Comparison of ENCODE assay signal across 8 cellular contexts in genomic region chr22:23402275-23403151, GRCh38.
DNase-seq lines count a peak whose midpoint lies in the region; ATAC-seq and TF ChIP-seq lines count a peak whose summit lies in the region.

No MANE protein-coding gene starts in this region.

- ATAC-seq in GM21619 (IDR thresholded peaks at IDR 0.05; ENCODE audit: unreplicated experiment) = peak; percentile 61
- no peak for ATAC-seq in GM18511 (IDR thresholded peaks at IDR 0.05; ENCODE audit: unreplicated experiment)

- H3K4me3 ChIP-seq in mesodermal cell (ENCODE audit: extremely low read depth, insufficient read depth, low read length, poor library complexity, severe bottlenecking) = peak overlapping the region; percentile 40

- intact Hi-C loops in activated CD4-positive, alpha-beta memory T cell treated with anti-CD3 and anti-CD28 coated beads for 36 hours (cut with micrococcal nuclease) = loop anchor here (5.0 kb wide), 1 partner anchor 135 kb away; no protein-coding TSS in a partner anchor

- peak overlapping the region; percentile 43 for H3K27ac ChIP-seq in mesodermal cell (ENCODE audit: low read depth, low read length, severe bottlenecking)

- H3K36me3 Mint-ChIP-seq in activated CD4-positive, alpha-beta memory T cell treated with anti-CD3 and anti-CD28 coated beads for 36 hours = no peaks in the 10 kb centered on the region
- H3K36me3 Mint-ChIP-seq in endothelial cell (ENCODE audit: low read depth, unreplicated experiment) = no peaks in the 10 kb centered on the region

- DNase-seq in CMK (ENCODE audit: low read depth) (peak; percentile 50), NCI-H1930 (lab: John Stamatoyannopoulos, UW) (peak; percentile 75 to 88), endothelial cell (ENCODE audit: low spot score) (peak; percentile 82)
- DNase-seq in activated CD4-positive, alpha-beta memory T cell treated with anti-CD3 and anti-CD28 coated beads for 36 hours = peak; percentile 67
- peak; percentile 9 to 58 (median 24) for DNase-seq in stimulated activated naive CD4-positive, alpha-beta T cell (lab: John Stamatoyannopoulos, UW)

- H3K36me3 ChIP-seq in mesodermal cell (ENCODE audit: control insufficient read depth, insufficient read depth, low read length) = peaks cover 5% of the 10 kb centered on the region

- WGBS in mesodermal cell (ENCODE audit: insufficient coverage in 2 of 2), 2 experiments = 7% methylated on average over 44 to 57 of the region's 82 CpGs

- peaks cover 2% of the 10 kb centered on the region for H3K27me3 Mint-ChIP-seq in activated CD4-positive, alpha-beta memory T cell treated with anti-CD3 and anti-CD28 coated beads for 36 hours
- H3K27me3 Mint-ChIP-seq in endothelial cell (ENCODE audit: unreplicated experiment) = no peaks in the 10 kb centered on the region

- CTCF ChIA-PET in activated CD4-positive, alpha-beta memory T cell treated with anti-CD3 and anti-CD28 coated beads for 36 hours (lab: Charles Lee) = no interaction called here

- peak; percentile 58 for TF ChIP-seq CTCF in endothelial cell (IDR thresholded peaks at IDR 0.05; ENCODE audit: unreplicated experiment)

- H3K4me1 Mint-ChIP-seq in activated CD4-positive, alpha-beta memory T cell treated with anti-CD3 and anti-CD28 coated beads for 36 hours (ENCODE audit: low read depth) = no peaks in the 10 kb centered on the region
- H3K4me1 Mint-ChIP-seq in endothelial cell (ENCODE audit: unreplicated experiment) = no peaks in the 10 kb centered on the region

- POLR2A ChIA-PET in activated CD4-positive, alpha-beta memory T cell treated with anti-CD3 and anti-CD28 coated beads for 36 hours (lab: Charles Lee) = no interaction called here

- no peaks in the 10 kb centered on the region for H3K9me3 ChIP-seq in mesodermal cell (ENCODE audit: control insufficient read depth, low read length)

- H3K9me3 Mint-ChIP-seq in activated CD4-positive, alpha-beta memory T cell treated with anti-CD3 and anti-CD28 coated beads for 36 hours = no peaks in the 10 kb centered on the region
- H3K9me3 Mint-ChIP-seq in endothelial cell (ENCODE audit: unreplicated experiment) = no peaks in the 10 kb centered on the region

- H3K4me1 ChIP-seq in mesodermal cell (ENCODE audit: control insufficient read depth, insufficient read depth, low read length, poor library complexity, severe bottlenecking) = peaks cover 21% of the 10 kb centered on the region

- H3K27ac Mint-ChIP-seq in activated CD4-positive, alpha-beta memory T cell treated with anti-CD3 and anti-CD28 coated beads for 36 hours = no peak overlapping the region
- no peak overlapping the region for H3K27ac Mint-ChIP-seq in endothelial cell (ENCODE audit: unreplicated experiment)

- H3K4me3 Mint-ChIP-seq in activated CD4-positive, alpha-beta memory T cell treated with anti-CD3 and anti-CD28 coated beads for 36 hours = no peak overlapping the region
- H3K4me3 Mint-ChIP-seq in endothelial cell (ENCODE audit: unreplicated experiment) = no peak overlapping the region

Comparison
In these comparisons a context has a peak if more than half of its experiments do, and no peak if none do; other contexts are left out.
1. DNase-seq: peak in every context shown above with its lines; median percentile 82 in endothelial cell; 82 in NCI-H1930; 67 in activated CD4-positive, alpha-beta memory T cell treated with anti-CD3 and anti-CD28 coated beads for 36 hours; 50 in CMK; 24 in stimulated activated naive CD4-positive, alpha-beta T cell.